In genomic region chr7:151080091-151080521, GRCh38 we compare ENCODE assay signal across 1 cellular context.
TF ChIP-seq lines count a peak whose summit lies in the region.

No MANE protein-coding gene starts in this region.

TF ChIP-seq in K562, 482 proteins besides CTCF, POLR2A, EP300 and RAD21 (continued from another document and continues in another):
- TF ChIP-seq ZBTB5 (IDR thresholded peaks at IDR 0.05) = no peak
- no peak for TF ChIP-seq ETV6 (IDR thresholded peaks at IDR 0.05; ENCODE audit: borderline replicate concordance in 1 of 2, low read depth in 2 of 2, low read length in 1 of 2)
- TF ChIP-seq ETV6 (CRISPR knock-in tag; IDR thresholded peaks at IDR 0.05; ENCODE audit: borderline replicate concordance) = no peak
- TF ChIP-seq CEBPB (tag; IDR thresholded peaks at IDR 0.05) = no peak
- TF ChIP-seq ZNF143 (CRISPR knock-in tag; IDR thresholded peaks at IDR 0.05) = no peak
- TF ChIP-seq DACH1 (IDR thresholded peaks at IDR 0.05; ENCODE audit: partially characterized antibody) = no peak
- peak; percentile 88 for TF ChIP-seq ZNF511 (CRISPR knock-in tag; IDR thresholded peaks at IDR 0.05)
- no peak for TF ChIP-seq ZNF324 (CRISPR knock-in tag; IDR thresholded peaks at IDR 0.05)
- TF ChIP-seq SP1 (CRISPR knock-in tag; IDR thresholded peaks at IDR 0.05) = no peak
- TF ChIP-seq TAF7 (tag; IDR thresholded peaks at IDR 0.05) = no peak
- peak; percentile 44; the same call in 1 of the 2 replicates for TF ChIP-seq E2F3 (CRISPR knock-in tag; IDR thresholded peaks at IDR 0.05)
- TF ChIP-seq ZEB2 (IDR thresholded peaks at IDR 0.05) = no peak
- no peak for TF ChIP-seq AFF1 (IDR thresholded peaks at IDR 0.05; ENCODE audit: low read depth in 1 of 2, partially characterized antibody in 2 of 2)
- TF ChIP-seq IRF1 (CRISPR knock-in tag; IDR thresholded peaks at IDR 0.05; ENCODE audit: borderline replicate concordance) = 0 out of 2 replicates have a peak, but pooled peaks have one; percentile 17
- no peak for TF ChIP-seq ZNF277 (CRISPR knock-in tag; IDR thresholded peaks at IDR 0.05; ENCODE audit: borderline replicate concordance)
- no peak for TF ChIP-seq SMARCB1 (IDR thresholded peaks at IDR 0.05; ENCODE audit: insufficient read length, low read depth)
- TF ChIP-seq ZNF197 (CRISPR knock-in tag; IDR thresholded peaks at IDR 0.05; ENCODE audit: low read depth) = no peak
- TF ChIP-seq ZNF24 (IDR thresholded peaks at IDR 0.05) = no peak
- no peak; a peak in 1 of 4 replicates for TF ChIP-seq MLX (CRISPR knock-in tag; conservative IDR thresholded peaks at IDR 0.05)
- no peak for TF ChIP-seq CEBPZ (IDR thresholded peaks at IDR 0.05; ENCODE audit: borderline replicate concordance, low read depth, low read length)
- TF ChIP-seq CEBPG (CRISPR knock-in tag; IDR thresholded peaks at IDR 0.05) = peak; percentile 14; the same call in 1 of the 2 replicates
- TF ChIP-seq CEBPG (tag; conservative IDR thresholded peaks at IDR 0.05 in 1 of 2, IDR thresholded peaks at IDR 0.05 in 1 of 2) = no peak
- no peak for TF ChIP-seq NCOA6 (IDR thresholded peaks at IDR 0.05)
- no peak for TF ChIP-seq PTBP1 (IDR thresholded peaks at IDR 0.05; ENCODE audit: low read depth, low read length)
- 0 out of 2 replicates have a peak, but pooled peaks have one; percentile 42 for TF ChIP-seq ZBTB40 (IDR thresholded peaks at IDR 0.05)
- no peak for TF ChIP-seq ZBTB40 (CRISPR knock-in tag; IDR thresholded peaks at IDR 0.05)
- no peak for TF ChIP-seq HINFP (tag; conservative IDR thresholded peaks at IDR 0.05; ENCODE audit: low read depth)
- TF ChIP-seq GATAD2A (IDR thresholded peaks at IDR 0.05) = no peak
- no peak for TF ChIP-seq HDGF (IDR thresholded peaks at IDR 0.05)
- no peak for TF ChIP-seq KLF6 (CRISPR knock-in tag; IDR thresholded peaks at IDR 0.05; ENCODE audit: borderline replicate concordance)
- TF ChIP-seq CC2D1A (IDR thresholded peaks at IDR 0.05) = no peak
- no peak for TF ChIP-seq IFI16 (CRISPR knock-in tag; IDR thresholded peaks at IDR 0.05)
